24 cellular contexts compared by ENCODE assay signal in the genomic region with DNA sequence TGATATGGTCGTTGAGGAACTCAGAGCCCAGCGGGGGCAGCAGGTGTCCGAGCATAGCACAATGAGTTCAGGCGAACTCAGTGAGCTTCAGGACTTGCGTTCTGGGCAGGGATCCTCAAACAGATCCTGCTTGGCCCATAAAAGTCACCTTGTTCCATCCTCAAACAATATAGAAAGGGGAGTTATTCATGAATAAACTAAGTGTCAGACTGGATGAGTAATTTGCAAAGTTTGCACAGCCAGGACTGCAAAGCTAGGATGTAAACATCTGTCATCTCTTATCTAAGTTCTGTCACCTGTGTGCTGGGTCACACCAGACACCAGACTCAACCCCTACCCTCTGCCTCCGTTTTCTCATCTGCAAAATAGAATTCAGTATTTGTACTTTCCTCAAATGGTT.
"Had no signal": no experiment of that assay in that cellular context is flagged by ENCODE, and none has a peak within 500 bp of the region (broad histone marks: within the 10 kb centered on the region; RNA-seq: fewer than 3 reads in every experiment).

No MANE protein-coding gene starts in this region.

- H3K9me3 ChIP-seq: gastrocnemius medialis, neutrophil, thyroid gland, upper lobe of left lung, vagina had no signal

- H3K4me1 ChIP-seq: gastrocnemius medialis, vagina had no signal

- H3K4me1 Mint-ChIP-seq: activated CD8-positive, alpha-beta memory T cell treated with anti-CD3 and anti-CD28 coated beads, Interleukin-2, amount 10 ng/mL, durations not matched to agents 7 days and 5 days; activated naive CD4-positive, alpha-beta T cell treated with anti-CD3 and anti-CD28 coated beads, Interleukin-2, amount 50 U/mL, for 24 hours had no signal

- H3K4me3 Mint-ChIP-seq: activated CD8-positive, alpha-beta memory T cell treated with anti-CD3 and anti-CD28 coated beads, Interleukin-2, amount 10 ng/mL, durations not matched to agents 7 days and 5 days; activated CD8-positive, alpha-beta T cell treated with anti-CD3 and anti-CD28 coated beads, Interleukin-2, amount 10 ng/mL, durations not matched to agents 7 days and 5 days; activated naive CD4-positive, alpha-beta T cell treated with anti-CD3 and anti-CD28 coated beads, Interleukin-2, amount 50 U/mL, for 24 hours; activated naive CD8-positive, alpha-beta T cell treated with anti-CD3 and anti-CD28 coated beads, Interleukin-2, amount 50 U/mL, for 24 hours; nephron progenitor cell; WTC11 had no signal

- ATAC-seq: activated CD8-positive, alpha-beta memory T cell treated with anti-CD3 and anti-CD28 coated beads, Interleukin-2, amount 10 ng/mL, durations not matched to agents 7 days and 5 days; activated CD8-positive, alpha-beta T cell treated with anti-CD3 and anti-CD28 coated beads, Interleukin-2, amount 10 ng/mL, durations not matched to agents 7 days and 5 days; activated naive CD8-positive, alpha-beta T cell treated with anti-CD3 and anti-CD28 coated beads, Interleukin-2, amount 50 U/mL, for 24 hours; gastrocnemius medialis; sciatic nerve; WTC11 had no signal

- H3K4me3 ChIP-seq: gastrocnemius medialis, skin epidermis, stomach, thyroid gland, upper lobe of left lung, vagina had no signal

- H3K27ac ChIP-seq: gastrocnemius medialis, neutrophil, skin epidermis, stomach, thyroid gland, upper lobe of left lung, vagina had no signal

- H3K27ac Mint-ChIP-seq: activated CD8-positive, alpha-beta memory T cell treated with anti-CD3 and anti-CD28 coated beads, Interleukin-2, amount 10 ng/mL, durations not matched to agents 7 days and 5 days; activated CD8-positive, alpha-beta T cell treated with anti-CD3 and anti-CD28 coated beads, Interleukin-2, amount 10 ng/mL, durations not matched to agents 7 days and 5 days; activated naive CD4-positive, alpha-beta T cell treated with anti-CD3 and anti-CD28 coated beads, Interleukin-2, amount 50 U/mL, for 24 hours; activated naive CD8-positive, alpha-beta T cell treated with anti-CD3 and anti-CD28 coated beads, Interleukin-2, amount 50 U/mL, for 24 hours; nephron progenitor cell; WTC11 had no signal

- DNase-seq: activated CD4-positive, alpha-beta T cell treated with anti-CD3 and anti-CD28 coated beads for 1 hour; activated CD8-positive, alpha-beta memory T cell treated with anti-CD3 and anti-CD28 coated beads, Interleukin-2, amount 10 ng/mL, durations not matched to agents 7 days and 5 days; activated CD8-positive, alpha-beta T cell treated with anti-CD3 and anti-CD28 coated beads, Interleukin-2, amount 10 ng/mL, durations not matched to agents 7 days and 5 days; activated gamma-delta T cell; activated naive CD8-positive, alpha-beta T cell treated with anti-CD3 and anti-CD28 coated beads, Interleukin-2, amount 50 U/mL, for 24 hours; central memory CD4-positive, alpha-beta T cell; effector CD8-positive, alpha-beta T cell; gastrocnemius medialis; glutamatergic neuron; islet precursor cell; mammary epithelial cell; naive B cell; nephron progenitor cell; stimulated activated CD4-positive, alpha-beta T cell treated with anti-CD3 and anti-CD28 coated beads, Interleukin-12 subunit alpha, Interleukin-12 subunit beta, amount 100 ng/mL, for 4 hours; stimulated activated CD4-positive, alpha-beta T cell treated with anti-CD3 and anti-CD28 coated beads, Interleukin-4, amount 100 ng/mL, for 1 hour; stomach; thyroid gland; upper lobe of left lung had no signal

- H3K27me3 ChIP-seq: thyroid gland, upper lobe of left lung, vagina had no signal

- H3K9me3 Mint-ChIP-seq: activated naive CD4-positive, alpha-beta T cell treated with anti-CD3 and anti-CD28 coated beads, Interleukin-2, amount 50 U/mL, for 24 hours; activated naive CD8-positive, alpha-beta T cell treated with anti-CD3 and anti-CD28 coated beads, Interleukin-2, amount 50 U/mL, for 24 hours had no signal

- H3K36me3 ChIP-seq: gastrocnemius medialis, neutrophil, stomach, thyroid gland, upper lobe of left lung, vagina had no signal
